15 cellular contexts compared by ENCODE assay signal in the genomic region with DNA sequence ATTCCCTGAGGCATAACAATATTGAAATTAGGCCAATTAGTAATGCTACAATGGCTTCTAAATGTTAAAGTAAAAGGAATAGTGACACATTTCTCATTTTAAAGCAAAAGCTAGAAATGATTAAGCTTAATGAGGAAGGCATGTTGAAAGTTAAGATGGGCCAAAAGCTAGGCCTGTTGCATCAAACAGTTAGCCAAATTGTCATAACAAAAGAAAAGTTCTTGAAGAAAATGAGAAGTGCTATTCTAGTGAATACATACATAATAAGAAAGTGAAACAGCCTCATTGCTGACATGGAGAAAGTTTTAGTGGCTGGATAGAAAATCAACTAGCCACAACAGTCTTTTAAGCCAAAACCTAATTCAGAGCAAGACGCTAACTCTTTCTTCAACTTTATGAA. TPM values are rescaled to one million over a fixed set of nuclear protein-coding genes. Genes with fewer than 3 reads are reported as not detected.
DNase-seq lines count a peak whose midpoint lies in the region; ATAC-seq, FAIRE-seq and TF ChIP-seq lines count a peak whose summit lies in the region.
"Had no signal": no experiment of that assay in that cellular context is flagged by ENCODE, and none has a peak within 500 bp of the region (broad histone marks: within the 10 kb centered on the region; RNA-seq: fewer than 3 reads in every experiment).

No MANE protein-coding gene starts in this region.

- no peaks in the 10 kb centered on the region for H3K36me3 ChIP-seq in GM12878 (ENCODE audit: control insufficient read depth in 2 of 2, insufficient read depth in 2 of 2, low read length in 1 of 2)

- peak; percentile 23 for DNase-seq in GM12878 (ENCODE audit: low read depth, low spot score)
- no peak for DNase-seq in NCI-H1092 treated with DMSO at 0.1 percent for 48 hours (lab: John Stamatoyannopoulos, UW)
- DNase-seq in SK-N-DZ (ENCODE audit: low spot score) = no peak
- DNase-seq in DMS 273 treated with DMSO at 0.1 percent for 48 hours (lab: John Stamatoyannopoulos, UW) = no peak
- DNase-seq in HUDEP-2 (lab: John Stamatoyannopoulos, UW; ENCODE audit: unreplicated experiment in 76 of 76) = no peak
- DNase-seq: DMS79; hypothalamus; NCI-H1417; stimulated activated CD4-positive, alpha-beta T cell treated with anti-CD3 and anti-CD28 coated beads, Interleukin-1b, Interleukin-23, amount 100 ng/mL, for 48 hours had no signal

- in situ Hi-C loops in GM12878 (cut with MboI) = no loop called here

- no peak for TF ChIP-seq CTCF in GM12878 (IDR thresholded peaks at IDR 0.05 in 2 of 3, conservative IDR thresholded peaks at IDR 0.05 in 1 of 3; ENCODE audit: control insufficient read depth in 2 of 3, extremely low read depth in 1 of 3, insufficient read depth in 1 of 3, low read depth in 3 of 3, low read length in 3 of 3)

- no peak overlapping the region for H3K9ac ChIP-seq in GM12878 (ENCODE audit: control insufficient read depth, insufficient read depth, low read length)

- WGBS in GM12878 (ENCODE audit: insufficient coverage, insufficient replicate concordance, low lambda C conversion rate, missing lambda C conversion rate) = 0% methylated on average over 1 of the region's 1 CpG

- POLR2A ChIA-PET in GM12878 (lab: Charles Lee) = no interaction called here

- no peaks in the 10 kb centered on the region; the same call in 1 of the 3 replicates for H3K9me3 ChIP-seq in GM12878 (replicated peaks; ENCODE audit: control insufficient read depth, insufficient read depth, low read length)

- H3K4me2 ChIP-seq in GM12878 (ENCODE audit: control insufficient read depth, insufficient read depth) = no peak overlapping the region

- intact Hi-C loops in GM12878 (cut with micrococcal nuclease; ENCODE audit: unreplicated experiment) = loop anchor here (5.0 kb wide), 1 partner anchor 51 kb away; a partner anchor contains a TSS

- TF ChIP-seq EP300 in GM12878 (IDR thresholded peaks at IDR 0.05; ENCODE audit: borderline replicate concordance in 1 of 2, control insufficient read depth in 1 of 2, low read depth in 2 of 2, low read length in 2 of 2) = no peak

- RAD21 ChIA-PET in GM12878 (lab: Charles Lee; ENCODE audit: unreplicated experiment) = no interaction called here

- SMC1A ChIA-PET in GM12878 (lab: Charles Lee; ENCODE audit: uncharacterized antibody, unreplicated experiment) = interaction anchor here (1.2 kb wide), 1 partner anchor 59 kb away, joined by 3 read pairs; no protein-coding TSS in a partner anchor

- H3K4me3 ChIP-seq in GM12878 = no peak overlapping the region

- H3K4me1 ChIP-seq in GM12878 (ENCODE audit: control insufficient read depth, insufficient read depth, low read length) = peaks cover 6% of the 10 kb centered on the region; the same call in 1 of the 2 replicates

- H3K27me3 ChIP-seq in GM12878 (replicated peaks in 1 of 2; ENCODE audit: control insufficient read depth in 2 of 2, insufficient read depth in 2 of 2, low read length in 1 of 2) = no peaks in the 10 kb centered on the region; a peak in 1 of 4 replicates

- no peaks in the 10 kb centered on the region for H3K79me2 ChIP-seq in GM12878 (ENCODE audit: control insufficient read depth, insufficient read depth, low read length)

- peak; percentile 73 for ATAC-seq in GM18867 (IDR thresholded peaks at IDR 0.05; ENCODE audit: unreplicated experiment)
- ATAC-seq in GM21515 (IDR thresholded peaks at IDR 0.05; ENCODE audit: unreplicated experiment) = peak; percentile 71
- ATAC-seq in HG03103 (IDR thresholded peaks at IDR 0.05; ENCODE audit: low read depth, unreplicated experiment) = peak; percentile 63
- ATAC-seq in GM12878 = peak; percentile 69
- ATAC-seq: HCT116 had no signal

- no peak overlapping the region for H3K27ac ChIP-seq in GM12878 (ENCODE audit: control insufficient read depth, insufficient read depth)

- no peak for TF ChIP-seq POLR2A in GM12878 (IDR thresholded peaks at IDR 0.05; ENCODE audit: low read depth, low read length)

- no TSS peak for BruUV-seq in GM12878 (replicated peaks; lab: Mats Ljungman, UMichigan)

- TF ChIP-seq RAD21 in GM12878 (IDR thresholded peaks at IDR 0.05; ENCODE audit: insufficient read depth, low read depth, low read length) = no peak

- CTCF ChIA-PET in GM12878 (lab: Yijun Ruan, JAX) = interaction anchor here (1.2 to 1.6 kb wide), 3 partner anchors 222 to 227 kb away, joined by 3 to 4 read pairs (median 3); no protein-coding TSS in a partner anchor

- H4K20me1 ChIP-seq in GM12878 (ENCODE audit: control insufficient read depth, insufficient read depth) = no peaks in the 10 kb centered on the region

- FAIRE-seq in GM12878 (lab: Jason Lieb, UNC) = no peak

- H2AFZ ChIP-seq in GM12878 (ENCODE audit: control insufficient read depth, low read depth, low read length) = no peak overlapping the region

TF ChIP-seq in GM12878, 131 proteins besides CTCF, POLR2A, EP300 and RAD21 (continues in another document):
- TF ChIP-seq NR2F1 (conservative IDR thresholded peaks at IDR 0.05) (peak; percentile 81), ZNF384 (IDR thresholded peaks at IDR 0.05; ENCODE audit: borderline replicate concordance, low read depth, low read length) (no peak)

RNA-seq across cellular contexts. Expression of a gene that starts 12.9 kb away (rescaled TPM):
- not detected in 2 replicates for total RNA-seq in GM12878 (2013; cell fraction: nucleolus; rRNA removed)
- not detected in 2 replicates for total RNA-seq in GM12878 (2014; rRNA removed)
- not detected in 2 replicates for total RNA-seq in GM12878 (2014; rRNA removed; fragmentation: Illumina TruSeq; extraction: Trizol)
- total RNA-seq in GM12878 (2021) = not detected in 2 replicates
- polyA plus RNA-seq in GM12878 (2011; ENCODE audit: low read depth) = not detected
- not detected in 2 replicates for polyA plus RNA-seq in GM12878 (2011; rRNA removed)
- polyA plus RNA-seq in GM12878 (2011; cell fraction: cytosol; rRNA removed) = 0.27 TPM in 1 of 2 replicates, not detected in the other
- polyA plus RNA-seq in GM12878 (2011; cell fraction: nucleus; rRNA removed) = not detected in 2 replicates
- polyA plus RNA-seq in GM12878 (2012) = not detected in 2 replicates
- polyA plus RNA-seq in GM12878 (2014; fragmentation: Illumina TruSeq; extraction: Trizol) = not detected in 2 replicates
- polyA plus RNA-seq in GM12878 (2014; fragmentation: Nextera tagmentation; extraction: Ambion mirVana) = not detected
- 0.14 TPM in 1 of 2 replicates, not detected in the other for polyA plus RNA-seq in GM12878 (2014; rRNA removed)
- not detected for polyA plus RNA-seq in GM12878 (2016; fragmentation: Nextera tagmentation; extraction: Ambion mirVana)
- not detected in 2 replicates for polyA minus RNA-seq in GM12878 (2011; rRNA and poly(A)+ RNA removed)
- not detected in 2 replicates for polyA minus RNA-seq in GM12878 (2011; cell fraction: cytosol; rRNA and poly(A)+ RNA removed)
- 0.24 and 2.0 TPM in 2 replicates for polyA minus RNA-seq in GM12878 (2011; cell fraction: nucleus; rRNA and poly(A)+ RNA removed)
- polyA plus RNA-seq in SK-N-DZ (2014; cell fraction: cytosol; rRNA removed) = not detected in 2 replicates
- polyA plus RNA-seq in SK-N-DZ (2014; cell fraction: nucleus; rRNA removed) = not detected in 2 replicates
- total RNA-seq: myocyte, urinary bladder had no signal
- polyA plus RNA-seq: urinary bladder had no signal

RNA-seq across cellular contexts. Expression of a gene that starts 22.5 kb away (rescaled TPM):
- not detected in 2 replicates for total RNA-seq in GM12878 (2013; cell fraction: nucleolus; rRNA removed)
- 0.06 TPM in 1 of 2 replicates, not detected in the other for total RNA-seq in GM12878 (2014; rRNA removed)
- total RNA-seq in GM12878 (2014; rRNA removed; fragmentation: Illumina TruSeq; extraction: Trizol) = not detected in 2 replicates
- total RNA-seq in GM12878 (2021) = not detected in 2 replicates
- 0.12 TPM for polyA plus RNA-seq in GM12878 (2011; ENCODE audit: low read depth)
- polyA plus RNA-seq in GM12878 (2011; rRNA removed) = not detected in 2 replicates
- not detected in 2 replicates for polyA plus RNA-seq in GM12878 (2011; cell fraction: cytosol; rRNA removed)
- not detected in 2 replicates for polyA plus RNA-seq in GM12878 (2011; cell fraction: nucleus; rRNA removed)
- polyA plus RNA-seq in GM12878 (2012) = not detected in 2 replicates
- not detected in 2 replicates for polyA plus RNA-seq in GM12878 (2014; fragmentation: Illumina TruSeq; extraction: Trizol)
- polyA plus RNA-seq in GM12878 (2014; fragmentation: Nextera tagmentation; extraction: Ambion mirVana) = not detected
- polyA plus RNA-seq in GM12878 (2014; rRNA removed) = not detected in 2 replicates
- polyA plus RNA-seq in GM12878 (2016; fragmentation: Nextera tagmentation; extraction: Ambion mirVana) = not detected
- polyA minus RNA-seq in GM12878 (2011; rRNA and poly(A)+ RNA removed) = not detected in 2 replicates
- polyA minus RNA-seq in GM12878 (2011; cell fraction: cytosol; rRNA and poly(A)+ RNA removed) = not detected in 2 replicates
- not detected in 2 replicates for polyA minus RNA-seq in GM12878 (2011; cell fraction: nucleus; rRNA and poly(A)+ RNA removed)
- not detected in 2 replicates for polyA plus RNA-seq in SK-N-DZ (2014; cell fraction: cytosol; rRNA removed)
- not detected in 2 replicates for polyA plus RNA-seq in SK-N-DZ (2014; cell fraction: nucleus; rRNA removed)
- total RNA-seq: myocyte, urinary bladder had no signal
- polyA plus RNA-seq: urinary bladder had no signal

RNA-seq across cellular contexts. Expression of a gene that starts 51.2 kb away (rescaled TPM):
- total RNA-seq in GM12878 (2013; cell fraction: nucleolus; rRNA removed) = not detected in 2 replicates
- total RNA-seq in GM12878 (2014; rRNA removed) = not detected in 2 replicates
- total RNA-seq in GM12878 (2014; rRNA removed; fragmentation: Illumina TruSeq; extraction: Trizol) = not detected in 2 replicates
- total RNA-seq in GM12878 (2021) = not detected in 2 replicates
- not detected for polyA plus RNA-seq in GM12878 (2011; ENCODE audit: low read depth)
- polyA plus RNA-seq in GM12878 (2011; rRNA removed) = 0.01 TPM in 1 of 2 replicates, not detected in the other
- not detected in 2 replicates for polyA plus RNA-seq in GM12878 (2011; cell fraction: cytosol; rRNA removed)
- not detected in 2 replicates for polyA plus RNA-seq in GM12878 (2011; cell fraction: nucleus; rRNA removed)
- polyA plus RNA-seq in GM12878 (2012) = not detected in 2 replicates
- not detected in 2 replicates for polyA plus RNA-seq in GM12878 (2014; fragmentation: Illumina TruSeq; extraction: Trizol)
- not detected for polyA plus RNA-seq in GM12878 (2014; fragmentation: Nextera tagmentation; extraction: Ambion mirVana)
- polyA plus RNA-seq in GM12878 (2014; rRNA removed) = not detected in 2 replicates
- not detected for polyA plus RNA-seq in GM12878 (2016; fragmentation: Nextera tagmentation; extraction: Ambion mirVana)
- polyA minus RNA-seq in GM12878 (2011; rRNA and poly(A)+ RNA removed) = 0.07 TPM in 1 of 2 replicates, not detected in the other
- polyA minus RNA-seq in GM12878 (2011; cell fraction: cytosol; rRNA and poly(A)+ RNA removed) = not detected in 2 replicates
- not detected in 2 replicates for polyA minus RNA-seq in GM12878 (2011; cell fraction: nucleus; rRNA and poly(A)+ RNA removed)
- not detected in 2 replicates for polyA plus RNA-seq in SK-N-DZ (2014; cell fraction: cytosol; rRNA removed)
- 0.26 TPM in 1 of 2 replicates, not detected in the other for polyA plus RNA-seq in SK-N-DZ (2014; cell fraction: nucleus; rRNA removed)
